ENCODE assay signal across 1 cellular context in genomic region chr2:197847666-197848401, GRCh38.
TF ChIP-seq lines count a peak whose summit lies in the region.

No MANE protein-coding gene starts in this region.

TF ChIP-seq in HepG2, 621 proteins besides CTCF, POLR2A, EP300 and RAD21 (continued from another document):
- no peak for TF ChIP-seq ATF6 (CRISPR knock-in tag; conservative IDR thresholded peaks at IDR 0.05)
- no peak for TF ChIP-seq KDM2A (CRISPR knock-in tag; IDR thresholded peaks at IDR 0.05; ENCODE audit: borderline replicate concordance, low read depth)
- TF ChIP-seq MEIS1 (CRISPR knock-in tag; IDR thresholded peaks at IDR 0.05; ENCODE audit: borderline replicate concordance), result no peak
- no peak for TF ChIP-seq ZSCAN29 (CRISPR knock-in tag; conservative IDR thresholded peaks at IDR 0.05)
- TF ChIP-seq JUND (CRISPR knock-in tag; IDR thresholded peaks at IDR 0.05), result no peak
- no peak for TF ChIP-seq POGK (CRISPR knock-in tag; conservative IDR thresholded peaks at IDR 0.05)
- TF ChIP-seq TIGD3 (CRISPR knock-in tag; IDR thresholded peaks at IDR 0.05; ENCODE audit: borderline replicate concordance), result no peak
- TF ChIP-seq ZC3H4 (CRISPR knock-in tag; IDR thresholded peaks at IDR 0.05; ENCODE audit: borderline replicate concordance), result no peak
- TF ChIP-seq, protein P1, sequence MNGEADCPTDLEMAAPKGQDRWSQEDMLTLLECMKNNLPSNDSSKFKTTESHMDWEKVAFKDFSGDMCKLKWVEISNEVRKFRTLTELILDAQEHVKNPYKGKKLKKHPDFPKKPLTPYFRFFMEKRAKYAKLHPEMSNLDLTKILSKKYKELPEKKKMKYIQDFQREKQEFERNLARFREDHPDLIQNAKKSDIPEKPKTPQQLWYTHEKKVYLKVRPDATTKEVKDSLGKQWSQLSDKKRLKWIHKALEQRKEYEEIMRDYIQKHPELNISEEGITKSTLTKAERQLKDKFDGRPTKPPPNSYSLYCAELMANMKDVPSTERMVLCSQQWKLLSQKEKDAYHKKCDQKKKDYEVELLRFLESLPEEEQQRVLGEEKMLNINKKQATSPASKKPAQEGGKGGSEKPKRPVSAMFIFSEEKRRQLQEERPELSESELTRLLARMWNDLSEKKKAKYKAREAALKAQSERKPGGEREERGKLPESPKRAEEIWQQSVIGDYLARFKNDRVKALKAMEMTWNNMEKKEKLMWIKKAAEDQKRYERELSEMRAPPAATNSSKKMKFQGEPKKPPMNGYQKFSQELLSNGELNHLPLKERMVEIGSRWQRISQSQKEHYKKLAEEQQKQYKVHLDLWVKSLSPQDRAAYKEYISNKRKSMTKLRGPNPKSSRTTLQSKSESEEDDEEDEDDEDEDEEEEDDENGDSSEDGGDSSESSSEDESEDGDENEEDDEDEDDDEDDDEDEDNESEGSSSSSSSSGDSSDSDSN (CRISPR knock-in tag; IDR thresholded peaks at IDR 0.05), result no peak
